ENCODE assay signal across 8 cellular contexts in genomic region chr11:63974259-63975143, GRCh38. TPM values are rescaled to one million over a fixed set of nuclear protein-coding genes. Genes with fewer than 3 reads are reported as not detected.
A peak's percentile ranks its signal among the peaks of the same experiment; 100 is the strongest.
DNase-seq lines count a peak whose midpoint lies in the region; ATAC-seq and TF ChIP-seq lines count a peak whose summit lies in the region.

COX8A (plus strand) TSS chr11:63974620; CDS start chr11:63974681, 61 bp downstream.

- TF ChIP-seq CTCF in GM12864 (IDR thresholded peaks at IDR 0.05; ENCODE audit: low read depth, low read length, missing control alignments), result no peak
- TF ChIP-seq CTCF in SU-DHL-6 (IDR thresholded peaks at IDR 0.05; ENCODE audit: insufficient read depth, low read length, poor library complexity, severe bottlenecking), result no peak
- no peak for TF ChIP-seq CTCF in glutamatergic neuron (IDR thresholded peaks at IDR 0.05; ENCODE audit: partially characterized antibody, unreplicated experiment)
- peak; percentile 18 for TF ChIP-seq CTCF in osteoblast (IDR thresholded peaks at IDR 0.05; ENCODE audit: extremely low read depth, low read depth, low read length)
- TF ChIP-seq CTCF in thoracic aorta (IDR thresholded peaks at IDR 0.05), result no peak

- H3K9me2 ChIP-seq in SU-DHL-6 (replicated peaks; ENCODE audit: insufficient read depth, low read length), result no peaks in the 10 kb centered on the region

- DNase-seq in GM12864 (ENCODE audit: low read depth) (peak; percentile 100), NCI-H128 (lab: John Stamatoyannopoulos, UW; ENCODE audit: unreplicated experiment) (peak; percentile 100), glutamatergic neuron (peak; percentile 92), osteoblast (ENCODE audit: insufficient read length, low spot score, missing footprints) (peak; percentile 98), thoracic aorta (ENCODE audit: low spot score) (peak; percentile 98)
- peak; percentile 85 for DNase-seq in activated naive CD8-positive, alpha-beta T cell treated with anti-CD3 and anti-CD28 coated beads, Interleukin-2, amount 10 ng/mL, durations not matched to agents 7 days and 5 days

- ATAC-seq in HG02678 (IDR thresholded peaks at IDR 0.05; ENCODE audit: unreplicated experiment) (peak; percentile 97), thoracic aorta (ENCODE audit: insufficient number of reproducible peaks, low FRiP score, low read depth) (peak; percentile 100)
- peak; percentile 99 for ATAC-seq in activated naive CD8-positive, alpha-beta T cell treated with anti-CD3 and anti-CD28 coated beads, Interleukin-2, amount 10 ng/mL, durations not matched to agents 7 days and 5 days (ENCODE audit: low read depth)

- H3K36me3 ChIP-seq in SU-DHL-6 (ENCODE audit: low read length) (no peaks in the 10 kb centered on the region), osteoblast (ENCODE audit: insufficient read depth, low read length) (peaks cover 7% of the 10 kb centered on the region), thoracic aorta (peaks cover 9% of the 10 kb centered on the region)

- H3K27ac ChIP-seq in SU-DHL-6 (ENCODE audit: low read depth, low read length), result peak within 1 kb of the TSS; percentile 69
- H3K27ac ChIP-seq in osteoblast (ENCODE audit: low read depth, low read length), result peak within 1 kb of the TSS; percentile 83
- peak within 1 kb of the TSS; percentile 93 to 97 for H3K27ac ChIP-seq in thoracic aorta

- peak within 1 kb of the TSS; percentile 90 for H3K9ac ChIP-seq in SU-DHL-6 (ENCODE audit: low read length)

- H3K4me3 ChIP-seq in GM12864 (ENCODE audit: low read depth, low read length) (peak within 1 kb of the TSS; percentile 97), SU-DHL-6 (ENCODE audit: insufficient read depth, low read length, poor library complexity, severe bottlenecking) (peak within 1 kb of the TSS; percentile 83), osteoblast (ENCODE audit: insufficient read depth, low read length) (peak within 1 kb of the TSS; percentile 93), thoracic aorta (peak within 1 kb of the TSS; percentile 94)

- peaks cover 12% of the 10 kb centered on the region for H3K36me3 Mint-ChIP-seq in activated naive CD8-positive, alpha-beta T cell treated with anti-CD3 and anti-CD28 coated beads, Interleukin-2, amount 10 ng/mL, durations not matched to agents 7 days and 5 days
- no peaks in the 10 kb centered on the region for H3K36me3 Mint-ChIP-seq in glutamatergic neuron (ENCODE audit: unreplicated experiment)

- H3K4me2 ChIP-seq in SU-DHL-6 (ENCODE audit: low read depth, low read length, poor library complexity, severe bottlenecking) (peak within 1 kb of the TSS; percentile 58), osteoblast (ENCODE audit: insufficient read depth, low read length) (peak within 1 kb of the TSS; percentile 86)

- H3K27ac Mint-ChIP-seq in activated naive CD8-positive, alpha-beta T cell treated with anti-CD3 and anti-CD28 coated beads, Interleukin-2, amount 10 ng/mL, durations not matched to agents 7 days and 5 days, result peak within 1 kb of the TSS; percentile 99
- H3K27ac Mint-ChIP-seq in glutamatergic neuron (ENCODE audit: unreplicated experiment), result peak within 1 kb of the TSS; percentile 99

- no peaks in the 10 kb centered on the region for H3K9me3 ChIP-seq in SU-DHL-6 (ENCODE audit: insufficient read depth, low read length)
- H3K9me3 ChIP-seq in osteoblast (ENCODE audit: low read depth, low read length), result no peaks in the 10 kb centered on the region
- no peaks in the 10 kb centered on the region for H3K9me3 ChIP-seq in thoracic aorta

- H2AFZ ChIP-seq in SU-DHL-6 (ENCODE audit: low read depth, low read length, severe bottlenecking) (peak within 1 kb of the TSS; percentile 87), osteoblast (ENCODE audit: low read length) (peak within 1 kb of the TSS; percentile 93)

- peaks cover under 1% of the 10 kb centered on the region for H3K27me3 Mint-ChIP-seq in activated naive CD8-positive, alpha-beta T cell treated with anti-CD3 and anti-CD28 coated beads, Interleukin-2, amount 10 ng/mL, durations not matched to agents 7 days and 5 days
- H3K27me3 Mint-ChIP-seq in glutamatergic neuron (ENCODE audit: unreplicated experiment), result peaks cover 7% of the 10 kb centered on the region

- H3K79me2 ChIP-seq in SU-DHL-6 (ENCODE audit: insufficient read depth, low read length), result peaks cover 30% of the 10 kb centered on the region
- H3K79me2 ChIP-seq in osteoblast (ENCODE audit: insufficient read depth, low read length), result peaks cover 46% of the 10 kb centered on the region

- POLR2A ChIA-PET in activated naive CD8-positive, alpha-beta T cell treated with anti-CD3 and anti-CD28 coated beads, Interleukin-2, amount 10 ng/mL, durations not matched to agents 7 days and 5 days (lab: Charles Lee), result interaction anchor here (0.6 to 1.3 kb wide), 9 partner anchors 11 to 343 kb away, joined by 3 to 10 read pairs (median 3); partner anchors contain the start of genes NAA40, PRDX5, STIP1 and TRMT112

- no peaks in the 10 kb centered on the region for H4K20me1 ChIP-seq in SU-DHL-6 (ENCODE audit: low read depth, low read length)
- H4K20me1 ChIP-seq in osteoblast (ENCODE audit: insufficient read depth, low read length), result peaks cover 17% of the 10 kb centered on the region

- no peaks in the 10 kb centered on the region for H3F3A ChIP-seq in SU-DHL-6 (ENCODE audit: insufficient read depth)

- H3K27me3 ChIP-seq in SU-DHL-6 (ENCODE audit: low read length) (no peaks in the 10 kb centered on the region), osteoblast (ENCODE audit: insufficient read depth, low read length) (no peaks in the 10 kb centered on the region), thoracic aorta (replicated peaks; ENCODE audit: insufficient read depth) (no peaks in the 10 kb centered on the region)

- H3K4me1 Mint-ChIP-seq in activated naive CD8-positive, alpha-beta T cell treated with anti-CD3 and anti-CD28 coated beads, Interleukin-2, amount 10 ng/mL, durations not matched to agents 7 days and 5 days, result peaks cover 24% of the 10 kb centered on the region
- H3K4me1 Mint-ChIP-seq in glutamatergic neuron (ENCODE audit: low read depth, unreplicated experiment), result peaks cover 19% of the 10 kb centered on the region

- H3K4me3 Mint-ChIP-seq in activated naive CD8-positive, alpha-beta T cell treated with anti-CD3 and anti-CD28 coated beads, Interleukin-2, amount 10 ng/mL, durations not matched to agents 7 days and 5 days, result peak within 1 kb of the TSS; percentile 99
- H3K4me3 Mint-ChIP-seq in glutamatergic neuron (ENCODE audit: unreplicated experiment), result peak within 1 kb of the TSS; percentile 99

- peaks cover 16% of the 10 kb centered on the region for H3K4me1 ChIP-seq in osteoblast (ENCODE audit: insufficient read depth, low read length)
- H3K4me1 ChIP-seq in thoracic aorta (ENCODE audit: control insufficient read depth in 1 of 2, low read depth in 2 of 2), result peaks cover 13 to 23% of the 10 kb centered on the region in 2 donors

- peaks cover 3% of the 10 kb centered on the region for H3K9me3 Mint-ChIP-seq in activated naive CD8-positive, alpha-beta T cell treated with anti-CD3 and anti-CD28 coated beads, Interleukin-2, amount 10 ng/mL, durations not matched to agents 7 days and 5 days
- H3K9me3 Mint-ChIP-seq in glutamatergic neuron (ENCODE audit: unreplicated experiment), result peaks cover 7% of the 10 kb centered on the region

RNA-seq across cellular contexts. Expression of gene COX8A, which starts in this region (rescaled TPM):
- total RNA-seq in activated naive CD8-positive, alpha-beta T cell treated with anti-CD3 and anti-CD28 coated beads, Interleukin-2, amount 10 ng/mL, durations not matched to agents 7 days and 5 days, result 100 to 1,000 TPM; 379 to 420 TPM
- total RNA-seq in glutamatergic neuron (ENCODE audit: unreplicated experiment), result 289 TPM
- 159 and 190 TPM in 2 replicates for total RNA-seq in osteoblast
- total RNA-seq in thoracic aorta, result 100 to 1,000 TPM; 178 to 469 TPM

Comparison
In these comparisons a context has a peak if more than half of its experiments do, and no peak if none do; other contexts are left out.
1. Peak in every context shown above with its lines: DNase-seq, ATAC-seq, H3K4me3 ChIP-seq and H3K27ac ChIP-seq.